In genomic region chr15:83379574-83379973, GRCh38 we compare ENCODE assay signal across 14 cellular contexts.
DNase-seq lines count a peak whose midpoint lies in the region; ATAC-seq and TF ChIP-seq lines count a peak whose summit lies in the region.
"Had no signal": no experiment of that assay in that cellular context is flagged by ENCODE, and none has a peak within 500 bp of the region (broad histone marks: within the 10 kb centered on the region; RNA-seq: fewer than 3 reads in every experiment).

No MANE protein-coding gene starts in this region.

- peak overlapping the region; percentile 63; the same call in 1 of the 2 replicates for H2AFZ ChIP-seq in PC-9

- H3K4me3 Mint-ChIP-seq in activated CD4-positive, alpha-beta T cell treated with anti-CD3 and anti-CD28 coated beads, Interleukin-2, amount 10 ng/mL, durations not matched to agents 24 days and 14 days: no peak overlapping the region
- H3K4me3 Mint-ChIP-seq: activated CD4-positive, alpha-beta T cell treated with anti-CD3 and anti-CD28 coated beads for 36 hours; immature natural killer cell; naive B cell had no signal

- H3K4me2 ChIP-seq in PC-9: peak overlapping the region; percentile 76

- no peak overlapping the region for H3K27ac Mint-ChIP-seq in activated CD4-positive, alpha-beta T cell treated with anti-CD3 and anti-CD28 coated beads, Interleukin-2, amount 10 ng/mL, durations not matched to agents 24 days and 14 days
- H3K27ac Mint-ChIP-seq: activated CD4-positive, alpha-beta T cell treated with anti-CD3 and anti-CD28 coated beads for 36 hours; immature natural killer cell had no signal

- CTCF ChIA-PET in PC-9 (lab: Charles Lee): interaction anchor here (2.0 kb wide), 1 partner anchor 130 kb away, joined by 40 read pairs; no protein-coding TSS in a partner anchor

- H3K27me3 Mint-ChIP-seq in activated CD4-positive, alpha-beta T cell treated with anti-CD3 and anti-CD28 coated beads, Interleukin-2, amount 10 ng/mL, durations not matched to agents 24 days and 14 days: peaks cover 38% of the 10 kb centered on the region

- H3K4me1 ChIP-seq in PC-9 (replicated peaks; ENCODE audit: insufficient read depth) (peaks cover 53% of the 10 kb centered on the region), esophagus squamous epithelium (peaks cover 16 to 44% (median 25%) of the 10 kb centered on the region in 3 donors)

- TF ChIP-seq CTCF in PC-9 (conservative IDR thresholded peaks at IDR 0.05): no peak
- TF ChIP-seq CTCF in esophagus squamous epithelium (IDR thresholded peaks at IDR 0.05): peak in 1 of 6 experiments; percentile 2

- H3K27me3 ChIP-seq in PC-9 (ENCODE audit: insufficient read depth, low read depth) (no peaks in the 10 kb centered on the region), esophagus squamous epithelium (peaks cover 0 to 65% (median 0%) of the 10 kb centered on the region in 4 donors)

- POLR2A ChIA-PET in PC-9 (lab: Charles Lee; ENCODE audit: unreplicated experiment): interaction anchor here (0.7 kb wide), 1 partner anchor 93 kb away, joined by 6 read pairs; no protein-coding TSS in a partner anchor

- peaks cover 6% of the 10 kb centered on the region for H3K4me1 Mint-ChIP-seq in activated CD4-positive, alpha-beta T cell treated with anti-CD3 and anti-CD28 coated beads, Interleukin-2, amount 10 ng/mL, durations not matched to agents 24 days and 14 days
- H3K4me1 Mint-ChIP-seq: immature natural killer cell had no signal

- 4 to 24% methylated on average over 5 to 11 of the region's 19 CpGs for WGBS in esophagus squamous epithelium, 2 donors

- no peaks in the 10 kb centered on the region for H3K36me3 Mint-ChIP-seq in activated CD4-positive, alpha-beta T cell treated with anti-CD3 and anti-CD28 coated beads, Interleukin-2, amount 10 ng/mL, durations not matched to agents 24 days and 14 days (ENCODE audit: low read depth)
- H3K36me3 Mint-ChIP-seq: immature natural killer cell, naive B cell had no signal

- H3K9me3 ChIP-seq in PC-9 (ENCODE audit: insufficient read depth, low read depth) (0 out of 2 replicates have a peak, but pooled peaks cover 4% of the 10 kb centered on the region), esophagus squamous epithelium (no peaks in the 10 kb centered on the region)

- H3K9me3 Mint-ChIP-seq in activated CD4-positive, alpha-beta T cell treated with anti-CD3 and anti-CD28 coated beads, Interleukin-2, amount 10 ng/mL, durations not matched to agents 24 days and 14 days: no peaks in the 10 kb centered on the region

- H3K36me3 ChIP-seq in PC-9 (ENCODE audit: low read depth): no peaks in the 10 kb centered on the region
- H3K36me3 ChIP-seq in esophagus squamous epithelium: no peaks in the 10 kb centered on the region

- no TSS peak for BruUV-seq in PC-9 (replicated peaks; lab: Mats Ljungman, UMichigan)

- H3K27ac ChIP-seq in PC-9: peak overlapping the region; percentile 95
- H3K27ac ChIP-seq in esophagus squamous epithelium: peak overlapping the region; percentile 59 to 85 (median 78)
- peak overlapping the region in 12 of 21 experiments; percentile 9 to 72 (median 45) for H3K27ac ChIP-seq in skin epidermis

- no peaks in the 10 kb centered on the region for H4K20me1 ChIP-seq in PC-9 (ENCODE audit: insufficient read depth)

- peak; percentile 20 for DNase-seq in H4 (ENCODE audit: low spot score)
- peak; percentile 85 for DNase-seq in PC-9
- DNase-seq in esophagus squamous epithelium (lab: John Stamatoyannopoulos, UW): no peak
- no peak for DNase-seq in stimulated activated naive CD4-positive, alpha-beta T cell treated with Interleukin-2 at 50 U/mL for 16 hours (lab: John Stamatoyannopoulos, UW)
- DNase-seq in activated CD4-positive, alpha-beta T cell treated with anti-CD3 and anti-CD28 coated beads, Interleukin-2, amount 10 ng/mL, durations not matched to agents 24 days and 14 days: no peak
- DNase-seq: activated CD4-positive, alpha-beta T cell treated with anti-CD3 and anti-CD28 coated beads for 36 hours; immature natural killer cell; naive B cell; NCI-H774 had no signal

- ATAC-seq in GM21360 (IDR thresholded peaks at IDR 0.05; ENCODE audit: unreplicated experiment) (no peak), HG03159 (IDR thresholded peaks at IDR 0.05; ENCODE audit: unreplicated experiment) (no peak)
- ATAC-seq: activated CD4-positive, alpha-beta T cell treated with anti-CD3 and anti-CD28 coated beads for 36 hours; sciatic nerve; SK-N-SH treated with all-trans-retinoic acid at 6 μM for 48 hours had no signal

- H3K9me2 ChIP-seq in PC-9 (ENCODE audit: insufficient read depth): no peaks in the 10 kb centered on the region

- peak overlapping the region; percentile 48; the same call in 1 of the 2 replicates for H3K4me3 ChIP-seq in PC-9
- H3K4me3 ChIP-seq in esophagus squamous epithelium: peak overlapping the region in 3 of 4 donors; percentile 10 to 45 (median 26)
- H3K4me3 ChIP-seq in skin epidermis: peak overlapping the region in 1 of 7 experiments; percentile 8

- no peaks in the 10 kb centered on the region for H3K79me2 ChIP-seq in PC-9 (ENCODE audit: low read depth)

- intact Hi-C loops in PC-9 (cut with micrococcal nuclease; ENCODE audit: unreplicated experiment) (no loop called here), esophagus squamous epithelium (cut with DNase I) (no loop called here)
- intact Hi-C loops in activated CD4-positive, alpha-beta T cell treated with anti-CD3 and anti-CD28 coated beads, Interleukin-2, amount 10 ng/mL, durations not matched to agents 24 days and 14 days (cut with micrococcal nuclease): no loop called here

- peaks cover 27% of the 10 kb centered on the region for H3F3A ChIP-seq in PC-9 (ENCODE audit: insufficient read depth, low read depth)

- no peak for TF ChIP-seq POLR2A in esophagus squamous epithelium (IDR thresholded peaks at IDR 0.05)

Comparison
In these comparisons a context has a peak if more than half of its experiments do, and no peak if none do; other contexts are left out.
1. DNase-seq: peak in H4 (single experiment) and PC-9 (2 of 2); none in esophagus squamous epithelium (single experiment), stimulated activated naive CD4-positive, alpha-beta T cell treated with Interleukin-2 at 50 U/mL for 16 hours (single experiment) and activated CD4-positive, alpha-beta T cell treated with anti-CD3 and anti-CD28 coated beads, Interleukin-2, amount 10 ng/mL, durations not matched to agents 24 days and 14 days (single experiment).
2. H3K27ac ChIP-seq: peak in every context shown above with its lines; median percentile 95 in PC-9; 78 in esophagus squamous epithelium; 45 in skin epidermis.